ENCODE assay signal across 9 cellular contexts in genomic region chrX:151398346-151398745, GRCh38. TPM values are rescaled to one million over a fixed set of nuclear protein-coding genes. Genes with fewer than 3 reads are reported as not detected.
DNase-seq lines count a peak whose midpoint lies in the region; ATAC-seq and TF ChIP-seq lines count a peak whose summit lies in the region.
"Had no signal": no experiment of that assay in that cellular context is flagged by ENCODE, and none has a peak within 500 bp of the region (broad histone marks: within the 10 kb centered on the region; RNA-seq: fewer than 3 reads in every experiment).

No MANE protein-coding gene starts in this region.

- H3K9ac ChIP-seq in SK-N-MC (ENCODE audit: insufficient read length) = no peak overlapping the region

- no peaks in the 10 kb centered on the region for H3K9me3 Mint-ChIP-seq in activated naive CD4-positive, alpha-beta T cell treated with anti-CD3 and anti-CD28 coated beads, Interleukin-2, amount 50 U/mL, for 24 hours
- H3K9me3 Mint-ChIP-seq in stimulated activated naive CD8-positive, alpha-beta T cell treated with anti-CD3 and anti-CD28 coated beads, Interleukin-15, amount 100 ng/mL, for 72 hours = no peaks in the 10 kb centered on the region

- peaks cover 61% of the 10 kb centered on the region for H3K4me1 Mint-ChIP-seq in activated naive CD4-positive, alpha-beta T cell treated with anti-CD3 and anti-CD28 coated beads, Interleukin-2, amount 50 U/mL, for 24 hours
- peaks cover 44% of the 10 kb centered on the region for H3K4me1 Mint-ChIP-seq in stimulated activated naive CD8-positive, alpha-beta T cell treated with anti-CD3 and anti-CD28 coated beads, Interleukin-15, amount 100 ng/mL, for 72 hours

- H3K9me3 ChIP-seq in SK-N-MC (ENCODE audit: low read depth, low read length) = no peaks in the 10 kb centered on the region

- H3K4me3 Mint-ChIP-seq in activated naive CD4-positive, alpha-beta T cell treated with anti-CD3 and anti-CD28 coated beads, Interleukin-2, amount 50 U/mL, for 24 hours = peak overlapping the region; percentile 97
- H3K4me3 Mint-ChIP-seq in stimulated activated naive CD8-positive, alpha-beta T cell treated with anti-CD3 and anti-CD28 coated beads, Interleukin-15, amount 100 ng/mL, for 72 hours = peak overlapping the region; percentile 88 to 96

- no peak for ATAC-seq in stimulated activated naive CD8-positive, alpha-beta T cell treated with anti-CD3 and anti-CD28 coated beads, Interleukin-15, amount 100 ng/mL, for 72 hours

- H3K27ac Mint-ChIP-seq in activated naive CD4-positive, alpha-beta T cell treated with anti-CD3 and anti-CD28 coated beads, Interleukin-2, amount 50 U/mL, for 24 hours = peak overlapping the region; percentile 96
- peak overlapping the region; percentile 50 to 52 for H3K27ac Mint-ChIP-seq in stimulated activated naive CD8-positive, alpha-beta T cell treated with anti-CD3 and anti-CD28 coated beads, Interleukin-15, amount 100 ng/mL, for 72 hours

- DNase-seq in activated naive CD4-positive, alpha-beta T cell treated with anti-CD3 and anti-CD28 coated beads, Interleukin-2, amount 50 U/mL, for 16 hours = no peak
- DNase-seq in SK-N-MC (ENCODE audit: low read depth, low spot score) (no peak), fibroblast of mammary gland (ENCODE audit: low read depth) (no peak), NCI-H1048 (lab: John Stamatoyannopoulos, UW) (no peak), cardiac septum (ENCODE audit: low spot score) (no peak)
- no peak for DNase-seq in stimulated activated naive CD8-positive, alpha-beta T cell treated with anti-CD3 and anti-CD28 coated beads, Interleukin-15, amount 100 ng/mL, for 72 hours
- no peak for DNase-seq in NK-92 treated with Interleukin-12 subunit alpha and Interleukin-12 subunit beta, amount 100 ng/mL, for 24 hours (lab: John Stamatoyannopoulos, UW)
- DNase-seq: retina had no signal

- H3K36me3 ChIP-seq in SK-N-MC (ENCODE audit: insufficient read depth, low read length) = no peaks in the 10 kb centered on the region

- intact Hi-C loops in cardiac septum (cut with DNase I) = no loop called here

- peaks cover 8% of the 10 kb centered on the region for H3K36me3 Mint-ChIP-seq in activated naive CD4-positive, alpha-beta T cell treated with anti-CD3 and anti-CD28 coated beads, Interleukin-2, amount 50 U/mL, for 24 hours

- H3K27ac ChIP-seq in SK-N-MC = no peak overlapping the region

- H3K27me3 Mint-ChIP-seq in activated naive CD4-positive, alpha-beta T cell treated with anti-CD3 and anti-CD28 coated beads, Interleukin-2, amount 50 U/mL, for 24 hours = no peaks in the 10 kb centered on the region
- H3K27me3 Mint-ChIP-seq in stimulated activated naive CD8-positive, alpha-beta T cell treated with anti-CD3 and anti-CD28 coated beads, Interleukin-15, amount 100 ng/mL, for 72 hours = no peaks in the 10 kb centered on the region

- TF ChIP-seq CTCF in fibroblast of mammary gland (conservative IDR thresholded peaks at IDR 0.05; ENCODE audit: control insufficient read depth, insufficient read depth, low read depth, low read length) = no peak

- H3K4me3 ChIP-seq in SK-N-MC (peak overlapping the region; percentile 80), fibroblast of mammary gland (ENCODE audit: control insufficient read depth, low read depth, low read length) (peak overlapping the region; percentile 76)

RNA-seq across cellular contexts. Expression of gene VMA21, which starts 1.3 kb away (rescaled TPM):
- 27.3 TPM for total RNA-seq in cardiac septum
